Comparison of ENCODE assay signal across 26 cellular contexts in genomic region chr13:93698016-93698613, GRCh38.
"Had no signal": no experiment of that assay in that cellular context is flagged by ENCODE, and none has a peak within 500 bp of the region (broad histone marks: within the 10 kb centered on the region; RNA-seq: fewer than 3 reads in every experiment).

No MANE protein-coding gene starts in this region.

- DNase-seq: activated CD4-positive, alpha-beta T cell treated with anti-CD3 and anti-CD28 coated beads, Interleukin-2, amount 10 ng/mL, durations not matched to agents 24 days and 14 days; activated CD4-positive, alpha-beta T cell treated with anti-CD3 and anti-CD28 coated beads, Interleukin-2, amount 50 U/mL, for 4 hours; activated CD8-positive, alpha-beta T cell treated with anti-CD3 and anti-CD28 coated beads for 36 hours; activated gamma-delta T cell; activated naive CD4-positive, alpha-beta T cell treated with Interleukin-2 at 50 U/mL for 16 hours; activated naive CD8-positive, alpha-beta T cell treated with anti-CD3 and anti-CD28 coated beads, Interleukin-2, amount 10 ng/mL, durations not matched to agents 7 days and 5 days; activated T-cell treated with anti-CD3 and anti-CD28 coated beads, Interleukin-2, amount 50 U/mL, for 1 hour; activated T-cell treated with anti-CD3 and anti-CD28 coated beads, Interleukin-2, amount 50 U/mL, for 72 hours; amygdala; NCI-H1105; NCI-H1417 treated with DMSO at 0.1 percent for 48 hours; NCI-H187 treated with DMSO at 0.1 percent for 48 hours; NCI-H2081 treated with DMSO at 0.1 percent for 48 hours; NCI-H226; NCI-H446 treated with DMSO at 0.1 percent for 48 hours; NCI-H524; NCI-H69; NCI-H82; SHP77; SJCRH30 had no signal

- H3K27ac ChIP-seq: cardiac muscle cell, SJCRH30, SK-N-MC had no signal

- FAIRE-seq: K562, TTC549 had no signal

- H3K4me3 ChIP-seq: cardiac muscle cell, K562, SJCRH30, SK-N-MC had no signal

- H3K36me3 ChIP-seq: cardiac muscle cell, SJCRH30 had no signal

- H3K9me3 ChIP-seq: SJCRH30 had no signal

- H3K27me3 ChIP-seq: cardiac muscle cell, SJCRH30 had no signal

- H3K4me1 ChIP-seq: SJCRH30 had no signal

- ATAC-seq: activated CD8-positive, alpha-beta T cell treated with anti-CD3 and anti-CD28 coated beads for 36 hours; activated T-cell treated with anti-CD3 and anti-CD28 coated beads, Interleukin-2, amount 50 U/mL, for 72 hours; activated T-helper 17 cell treated with anti-CD3 and anti-CD28 coated beads, Interleukin-2, amount 50 U/mL, for 72 hours; K562; Panc1 had no signal
